12 cellular contexts compared by ENCODE assay signal in the genomic region with DNA sequence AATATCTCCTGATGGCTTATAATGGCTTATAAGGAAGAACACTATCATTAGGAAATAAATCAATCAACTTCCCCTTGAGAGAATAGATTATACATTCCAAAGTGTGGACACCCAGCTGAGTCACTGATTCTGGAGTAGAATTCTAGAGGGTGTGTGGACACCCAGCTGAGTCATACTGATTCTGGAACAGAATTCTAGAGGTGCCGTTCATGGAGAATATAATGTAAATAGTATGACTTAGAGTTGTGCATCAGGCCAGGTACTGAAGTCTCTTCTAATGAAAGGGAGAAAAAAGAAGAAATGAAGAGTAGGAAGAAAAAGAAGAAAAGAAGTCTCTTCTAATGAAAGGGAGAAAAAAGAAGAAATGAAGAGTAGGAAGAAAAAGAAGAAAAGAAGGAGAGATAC. TPM values are rescaled to one million over a fixed set of nuclear protein-coding genes. Genes with fewer than 3 reads are reported as not detected.
DNase-seq lines count a peak whose midpoint lies in the region; ATAC-seq, FAIRE-seq and TF ChIP-seq lines count a peak whose summit lies in the region.
"Had no signal": no experiment of that assay in that cellular context is flagged by ENCODE, and none has a peak within 500 bp of the region (broad histone marks: within the 10 kb centered on the region; RNA-seq: fewer than 3 reads in every experiment).

No MANE protein-coding gene starts in this region.

- ATAC-seq in K562 = no peak
- peak; percentile 5 for ATAC-seq in mucosa of descending colon
- ATAC-seq in activated CD8-positive, alpha-beta T cell treated with anti-CD3 and anti-CD28 coated beads, Interleukin-2, amount 10 ng/mL, durations not matched to agents 7 days and 5 days = no peak
- no peak for ATAC-seq in GM18498 (IDR thresholded peaks at IDR 0.05; ENCODE audit: unreplicated experiment)
- no peak for ATAC-seq in naive thymus-derived CD4-positive, alpha-beta T cell
- ATAC-seq: activated CD4-positive, alpha-beta T cell treated with anti-CD3 and anti-CD28 coated beads for 36 hours had no signal

- H3K36me3 Mint-ChIP-seq in activated CD8-positive, alpha-beta T cell treated with anti-CD3 and anti-CD28 coated beads, Interleukin-2, amount 10 ng/mL, durations not matched to agents 7 days and 5 days (ENCODE audit: low read depth) = peaks cover 7% of the 10 kb centered on the region
- peaks cover 0 to 5% (median 0%) of the 10 kb centered on the region in 5 donors for H3K36me3 Mint-ChIP-seq in naive thymus-derived CD4-positive, alpha-beta T cell

- no peak overlapping the region for H3K27ac Mint-ChIP-seq in activated CD8-positive, alpha-beta T cell treated with anti-CD3 and anti-CD28 coated beads, Interleukin-2, amount 10 ng/mL, durations not matched to agents 7 days and 5 days
- peak overlapping the region in 2 of 9 donors; percentile 11 to 32 for H3K27ac Mint-ChIP-seq in naive thymus-derived CD4-positive, alpha-beta T cell
- H3K27ac Mint-ChIP-seq: activated CD4-positive, alpha-beta T cell treated with anti-CD3 and anti-CD28 coated beads for 36 hours had no signal

- no peak overlapping the region for H3K27ac ChIP-seq in K562 (ENCODE audit: extremely low read depth, low read depth, low read length)
- H3K27ac ChIP-seq in naive thymus-derived CD4-positive, alpha-beta T cell (ENCODE audit: low read depth, low read length) = no peak overlapping the region
- H3K27ac ChIP-seq: SJSA1 had no signal

- H3K4me3 Mint-ChIP-seq in activated CD8-positive, alpha-beta T cell treated with anti-CD3 and anti-CD28 coated beads, Interleukin-2, amount 10 ng/mL, durations not matched to agents 7 days and 5 days = no peak overlapping the region
- no peak overlapping the region for H3K4me3 Mint-ChIP-seq in naive thymus-derived CD4-positive, alpha-beta T cell
- H3K4me3 Mint-ChIP-seq: activated CD4-positive, alpha-beta T cell treated with anti-CD3 and anti-CD28 coated beads for 36 hours had no signal

- TF ChIP-seq POLR2A in K562 (conservative IDR thresholded peaks at IDR 0.05) = no peak

- no TSS peak for BruUV-seq in K562 (replicated peaks; lab: Mats Ljungman, UMichigan)

- no peaks in the 10 kb centered on the region for H3K27me3 ChIP-seq in K562 (ENCODE audit: control insufficient read depth in 2 of 2, insufficient read depth in 2 of 2, low read length in 2 of 2)
- H3K27me3 ChIP-seq in naive thymus-derived CD4-positive, alpha-beta T cell (ENCODE audit: control insufficient read depth in 2 of 2, insufficient read depth in 2 of 2, low read length in 2 of 2) = no peaks in the 10 kb centered on the region
- H3K27me3 ChIP-seq: SJSA1 had no signal

- WGBS in K562 (ENCODE audit: insufficient coverage, low coverage, missing lambda C conversion rate) = 0% methylated on average over 1 of the region's 1 CpG

- H3K27me3 Mint-ChIP-seq in activated CD8-positive, alpha-beta T cell treated with anti-CD3 and anti-CD28 coated beads, Interleukin-2, amount 10 ng/mL, durations not matched to agents 7 days and 5 days (ENCODE audit: low read depth) = no peaks in the 10 kb centered on the region
- H3K27me3 Mint-ChIP-seq in naive thymus-derived CD4-positive, alpha-beta T cell = peaks cover 0 to 12% (median 0%) of the 10 kb centered on the region in 5 donors
- H3K27me3 Mint-ChIP-seq: activated CD4-positive, alpha-beta T cell treated with anti-CD3 and anti-CD28 coated beads for 36 hours had no signal

- H3K9me3 ChIP-seq in K562 (replicated peaks; ENCODE audit: control insufficient read depth, insufficient read depth, low read depth, low read length) (no peaks in the 10 kb centered on the region), mucosa of descending colon (no peaks in the 10 kb centered on the region)
- no peaks in the 10 kb centered on the region for H3K9me3 ChIP-seq in naive thymus-derived CD4-positive, alpha-beta T cell (ENCODE audit: control insufficient read depth in 2 of 3, low read length in 3 of 3)
- H3K9me3 ChIP-seq: SJSA1 had no signal

- H3K9me1 ChIP-seq in K562 (ENCODE audit: control insufficient read depth, insufficient read depth, low read length) = no peaks in the 10 kb centered on the region

- peaks cover 15% of the 10 kb centered on the region for H3K4me1 Mint-ChIP-seq in activated CD8-positive, alpha-beta T cell treated with anti-CD3 and anti-CD28 coated beads, Interleukin-2, amount 10 ng/mL, durations not matched to agents 7 days and 5 days (ENCODE audit: low read depth)
- peaks cover 15 to 36% (median 19%) of the 10 kb centered on the region in 7 donors for H3K4me1 Mint-ChIP-seq in naive thymus-derived CD4-positive, alpha-beta T cell

- CTCF ChIA-PET in K562 (lab: Yijun Ruan, JAX; ENCODE audit: low intra/inter-chr PET ratio) = no interaction called here
- CTCF ChIA-PET in activated CD8-positive, alpha-beta T cell treated with anti-CD3 and anti-CD28 coated beads, Interleukin-2, amount 10 ng/mL, durations not matched to agents 7 days and 5 days (lab: Charles Lee) = no interaction called here
- CTCF ChIA-PET in naive thymus-derived CD4-positive, alpha-beta T cell (lab: Charles Lee) = no interaction called here

- peaks cover 25% of the 10 kb centered on the region for H3K79me2 ChIP-seq in K562 (ENCODE audit: control insufficient read depth, insufficient read depth, low read length)

- FAIRE-seq in K562 (lab: Jason Lieb, UNC) = peak; percentile 15

- POLR2A ChIA-PET in K562 (lab: Yijun Ruan, JAX) = interaction anchor here (0.7 to 0.8 kb wide), 2 partner anchors 15 to 18 kb away, joined by 3 read pairs; a partner anchor contains a TSS
- POLR2A ChIA-PET in activated CD8-positive, alpha-beta T cell treated with anti-CD3 and anti-CD28 coated beads, Interleukin-2, amount 10 ng/mL, durations not matched to agents 7 days and 5 days (lab: Charles Lee) = no interaction called here
- POLR2A ChIA-PET in naive thymus-derived CD4-positive, alpha-beta T cell (lab: Charles Lee) = interaction anchor here (1.0 kb wide), 1 partner anchor 14 kb away, joined by 3 read pairs; no protein-coding TSS in a partner anchor

- H3K9me3 Mint-ChIP-seq in activated CD8-positive, alpha-beta T cell treated with anti-CD3 and anti-CD28 coated beads, Interleukin-2, amount 10 ng/mL, durations not matched to agents 7 days and 5 days (ENCODE audit: insufficient read depth) = no peaks in the 10 kb centered on the region
- H3K9me3 Mint-ChIP-seq in naive thymus-derived CD4-positive, alpha-beta T cell = no peaks in the 10 kb centered on the region

- H3K4me3 ChIP-seq in K562 (no peak overlapping the region), mucosa of descending colon (no peak overlapping the region)
- no peak overlapping the region for H3K4me3 ChIP-seq in naive thymus-derived CD4-positive, alpha-beta T cell (ENCODE audit: low read length)
- H3K4me3 ChIP-seq: SJSA1 had no signal

- H3K4me1 ChIP-seq in K562 (replicated peaks in 1 of 2; ENCODE audit: control insufficient read depth in 2 of 2, insufficient read depth in 2 of 2, low read length in 2 of 2) (peaks cover 16 to 17% of the 10 kb centered on the region in 2 experiments; a peak in 4 of 5 replicates), mucosa of descending colon (ENCODE audit: low read depth) (peaks cover 11% of the 10 kb centered on the region)
- peaks cover 10 to 16% of the 10 kb centered on the region in 2 donors for H3K4me1 ChIP-seq in naive thymus-derived CD4-positive, alpha-beta T cell (ENCODE audit: control insufficient read depth in 2 of 2, insufficient read depth in 2 of 2, low read length in 2 of 2)

- peak overlapping the region; percentile 75 for H2AFZ ChIP-seq in K562 (ENCODE audit: low read depth, low read length)

- H4K20me1 ChIP-seq in K562 (replicated peaks; ENCODE audit: control insufficient read depth, insufficient read depth, low read length) = no peaks in the 10 kb centered on the region; the same call in 1 of the 2 replicates

- peaks cover under 1% of the 10 kb centered on the region; the same call in 1 of the 3 replicates for H3K36me3 ChIP-seq in K562 (ENCODE audit: control insufficient read depth, insufficient read depth, low read length)
- H3K36me3 ChIP-seq in mucosa of descending colon (ENCODE audit: low read depth) = no peaks in the 10 kb centered on the region
- peaks cover 0 to 7% (median 0%) of the 10 kb centered on the region in 3 experiments for H3K36me3 ChIP-seq in naive thymus-derived CD4-positive, alpha-beta T cell (ENCODE audit: control insufficient read depth in 2 of 3, insufficient read depth in 3 of 3, low read length in 3 of 3)

- intact Hi-C loops in K562 (cut with micrococcal nuclease) (no loop called here), mucosa of descending colon (cut with DNase I, micrococcal nuclease) (no loop called here)
- intact Hi-C loops in naive thymus-derived CD4-positive, alpha-beta T cell (cut with micrococcal nuclease) = loop anchor here in 1 of 2 donors (10.0 kb wide), 1 partner anchor 1467 kb away; no protein-coding TSS in a partner anchor

- in situ Hi-C loops in K562 (cut with MboI) = no loop called here

- TF ChIP-seq RAD21 in K562 (CRISPR knock-in tag; conservative IDR thresholded peaks at IDR 0.05 in 1 of 2, IDR thresholded peaks at IDR 0.05 in 1 of 2) = no peak

- no peak overlapping the region for H3K9ac ChIP-seq in K562 (ENCODE audit: insufficient read depth in 1 of 2, low read depth in 2 of 2, low read length in 2 of 2)

- TF ChIP-seq EP300 in K562 (IDR thresholded peaks at IDR 0.05; ENCODE audit: low read length) = peak; percentile 70

- H3K4me2 ChIP-seq in K562 (ENCODE audit: insufficient read depth, low read length) = peak overlapping the region; percentile 9; the same call in 1 of the 2 replicates

- DNase-seq in EL (peak; percentile 79), MV-4-11 (lab: John Stamatoyannopoulos, UW) (peak; percentile 58), K562 (ENCODE audit: extremely low read depth in 1 of 4, low spot score in 3 of 4) (peak; percentile 24 to 79 (median 32)), mucosa of descending colon (no peak), HuH-7.5 (ENCODE audit: low spot score) (no peak)
- no peak for DNase-seq in activated CD8-positive, alpha-beta T cell treated with anti-CD3 and anti-CD28 coated beads, Interleukin-2, amount 10 ng/mL, durations not matched to agents 7 days and 5 days
- no peak for DNase-seq in naive thymus-derived CD4-positive, alpha-beta T cell
- DNase-seq: activated CD4-positive, alpha-beta T cell treated with anti-CD3 and anti-CD28 coated beads for 36 hours; DMS153; midbrain had no signal

- TF ChIP-seq CTCF in K562 (IDR thresholded peaks at IDR 0.05 in 2 of 3, conservative IDR thresholded peaks at IDR 0.05 in 1 of 3; ENCODE audit: insufficient read depth in 2 of 3, low read depth in 1 of 3, low read length in 3 of 3) (no peak), mucosa of descending colon (IDR thresholded peaks at IDR 0.05) (no peak)

RNA-seq across cellular contexts. Expression of a gene that starts 2.4 kb away (rescaled TPM):
- total RNA-seq in K562 (2011; cell fraction: chromatin; rRNA removed; ENCODE audit: low replicate concordance) = 77.4 and 279 TPM in 2 replicates
- total RNA-seq in K562 (2011; cell fraction: nucleolus; rRNA removed) = 27.5 and 41.8 TPM in 2 replicates
- 90.8 and 112 TPM in 2 replicates for total RNA-seq in K562 (2011; cell fraction: nucleoplasm; rRNA removed)
- total RNA-seq in K562 (2014; rRNA removed) (41.6 and 44.7 TPM in 2 replicates), K562 (2014; rRNA removed; fragmentation: Illumina TruSeq; extraction: Trizol) (80.7 and 88.8 TPM in 2 replicates), K562 (2015; rRNA removed; fragmentation: Illumina TruSeq; extraction: Trizol) (68.8 and 71.1 TPM in 2 replicates), K562 (2021) (42.2 and 43.3 TPM in 2 replicates), mucosa of descending colon (10 to 100 TPM; 57.1 to 65.0 (median 60.6) TPM)
- polyA plus RNA-seq in K562 (2011; rRNA removed) (63.8 and 83.5 TPM in 2 replicates), K562 (2014; fragmentation: Illumina TruSeq; extraction: Trizol) (45.6 and 46.7 TPM in 2 replicates), K562 (2014; fragmentation: Nextera tagmentation; extraction: Ambion mirVana) (10 to 100 TPM; 22.4 to 24.1 TPM), K562 (2014; rRNA removed) (41.2 and 44.8 TPM in 2 replicates)
- 14.3 and 25.7 TPM in 2 replicates for polyA plus RNA-seq in K562 (2011; cell fraction: cytosol; rRNA removed)
- polyA plus RNA-seq in K562 (2011; cell fraction: nucleus; rRNA removed) = 49.7 and 68.5 TPM in 2 replicates
- polyA plus RNA-seq in K562 (2012) = 29.8 and 37.6 TPM in 2 replicates
- polyA minus RNA-seq in K562 (2011; rRNA and poly(A)+ RNA removed) = 78.7 and 92.4 TPM in 2 replicates
- polyA minus RNA-seq in K562 (2011; cell fraction: cytosol; rRNA and poly(A)+ RNA removed) = 24.8 and 31.0 TPM in 2 replicates
- 48.2 and 92.5 TPM in 2 replicates for polyA minus RNA-seq in K562 (2011; cell fraction: nucleus; rRNA and poly(A)+ RNA removed)
- total RNA-seq in activated CD8-positive, alpha-beta T cell treated with anti-CD3 and anti-CD28 coated beads, Interleukin-2, amount 10 ng/mL, durations not matched to agents 7 days and 5 days = 10 to 100 TPM; 45.7 to 56.6 TPM
- 100 to 1,000 TPM in 1 of 5 experiments, 10 to 100 TPM in 4; 54.0 to 101 (median 86.4) TPM for total RNA-seq in naive thymus-derived CD4-positive, alpha-beta T cell
- 10 to 100 TPM; 42.0 to 52.1 TPM for polyA plus RNA-seq in naive thymus-derived CD4-positive, alpha-beta T cell

RNA-seq across cellular contexts. Expression of a gene that starts 17.4 kb away (rescaled TPM):
- 9.2 and 21.8 TPM in 2 replicates for total RNA-seq in K562 (2011; cell fraction: chromatin; rRNA removed; ENCODE audit: low replicate concordance)
- total RNA-seq in K562 (2011; cell fraction: nucleolus; rRNA removed) = 5.7 and 6.7 TPM in 2 replicates
- 12.9 and 23.4 TPM in 2 replicates for total RNA-seq in K562 (2011; cell fraction: nucleoplasm; rRNA removed)
- total RNA-seq in K562 (2014; rRNA removed) = 1.7 and 2.9 TPM in 2 replicates
- total RNA-seq in K562 (2014; rRNA removed; fragmentation: Illumina TruSeq; extraction: Trizol) = 5.1 and 6.1 TPM in 2 replicates
- total RNA-seq in K562 (2015; rRNA removed; fragmentation: Illumina TruSeq; extraction: Trizol) = 4.5 and 5.0 TPM in 2 replicates
- 4.0 and 4.4 TPM in 2 replicates for total RNA-seq in K562 (2021)
- 3.5 and 3.6 TPM in 2 replicates for polyA plus RNA-seq in K562 (2011; rRNA removed)
- 0.60 and 1.3 TPM in 2 replicates for polyA plus RNA-seq in K562 (2011; cell fraction: cytosol; rRNA removed)
- 2.5 and 3.0 TPM in 2 replicates for polyA plus RNA-seq in K562 (2011; cell fraction: nucleus; rRNA removed)
- 1.7 and 2.4 TPM in 2 replicates for polyA plus RNA-seq in K562 (2012)
- polyA plus RNA-seq in K562 (2014; fragmentation: Illumina TruSeq; extraction: Trizol) = 2.4 and 2.8 TPM in 2 replicates
- 1 to 10 TPM; 1.6 to 1.8 TPM for polyA plus RNA-seq in K562 (2014; fragmentation: Nextera tagmentation; extraction: Ambion mirVana)
- 2.9 and 3.1 TPM in 2 replicates for polyA plus RNA-seq in K562 (2014; rRNA removed)
- 8.2 and 10.7 TPM in 2 replicates for polyA minus RNA-seq in K562 (2011; rRNA and poly(A)+ RNA removed)
- 1.8 and 3.1 TPM in 2 replicates for polyA minus RNA-seq in K562 (2011; cell fraction: cytosol; rRNA and poly(A)+ RNA removed)
- 5.7 and 9.3 TPM in 2 replicates for polyA minus RNA-seq in K562 (2011; cell fraction: nucleus; rRNA and poly(A)+ RNA removed)
- total RNA-seq in mucosa of descending colon = 10 to 100 TPM; 13.2 to 21.1 (median 18.5) TPM
- total RNA-seq in activated CD8-positive, alpha-beta T cell treated with anti-CD3 and anti-CD28 coated beads, Interleukin-2, amount 10 ng/mL, durations not matched to agents 7 days and 5 days = 10 to 100 TPM in 1 of 2 experiments, 1 to 10 TPM in 1; 9.9 to 10.7 TPM
- 10 to 100 TPM; 12.1 to 23.5 (median 15.9) TPM for total RNA-seq in naive thymus-derived CD4-positive, alpha-beta T cell
- 10 to 100 TPM in 1 of 2 donors, 1 to 10 TPM in 1; 8.8 to 11.6 TPM for polyA plus RNA-seq in naive thymus-derived CD4-positive, alpha-beta T cell

Comparison
In these comparisons a context has a peak if more than half of its experiments do, and no peak if none do; other contexts are left out.
1. DNase-seq: peak in EL (single experiment), MV-4-11 (single experiment) and K562 (4 of 4); none in mucosa of descending colon (0 of 3), activated CD8-positive, alpha-beta T cell treated with anti-CD3 and anti-CD28 coated beads, Interleukin-2, amount 10 ng/mL, durations not matched to agents 7 days and 5 days (single experiment), HuH-7.5 (single experiment) and naive thymus-derived CD4-positive, alpha-beta T cell (0 of 9).